8 cellular contexts compared by ENCODE assay signal in the genomic region with DNA sequence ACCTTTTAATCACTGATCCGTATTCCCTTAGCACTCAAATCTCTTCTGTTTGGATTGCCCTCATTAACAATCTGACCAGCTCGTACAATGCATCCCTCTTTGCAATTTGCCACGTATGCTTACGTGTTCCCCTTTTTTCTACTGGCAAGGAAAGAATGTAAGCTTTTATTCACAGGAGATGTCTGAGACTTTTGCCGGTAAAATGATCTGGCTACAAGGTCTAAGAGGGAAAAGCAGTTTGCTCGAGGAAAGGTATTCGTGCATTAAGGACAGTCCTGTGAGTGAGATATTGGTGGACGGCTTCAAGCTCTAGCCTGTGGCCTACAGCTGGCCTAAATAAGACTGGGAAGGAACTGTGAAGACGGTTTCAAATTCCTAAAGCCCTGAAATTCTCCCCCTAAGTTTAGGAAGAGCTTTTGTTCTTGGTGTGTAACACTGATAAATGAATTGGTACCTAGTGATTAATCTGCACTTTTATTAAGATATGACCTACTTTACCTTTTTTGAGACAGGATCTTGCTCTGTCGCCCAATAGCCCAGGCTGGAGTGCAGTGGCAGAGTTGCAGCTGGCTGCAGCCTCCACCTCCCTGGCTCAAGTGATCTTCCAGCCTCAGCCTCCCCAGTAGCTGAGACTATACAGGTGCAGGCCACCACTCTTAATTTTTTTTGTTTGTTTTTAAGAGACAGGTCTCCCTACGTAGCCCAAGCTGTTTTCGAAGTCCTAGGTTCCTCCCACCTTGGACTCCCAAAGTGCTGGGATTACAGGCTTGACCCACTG. TPM values are rescaled to one million over a fixed set of nuclear protein-coding genes. Genes with fewer than 3 reads are reported as not detected.
A peak's percentile ranks its signal among the peaks of the same experiment; 100 is the strongest.
DNase-seq lines count a peak whose midpoint lies in the region; ATAC-seq and TF ChIP-seq lines count a peak whose summit lies in the region.

No MANE protein-coding gene starts in this region.

- TF ChIP-seq CTCF in thyroid gland (IDR thresholded peaks at IDR 0.05): no peak

- no peaks in the 10 kb centered on the region for H3K9me3 ChIP-seq in thyroid gland

- DNase-seq in DMS79 treated with DMSO at 0.1 percent for 48 hours (lab: John Stamatoyannopoulos, UW): peak; percentile 48
- DNase-seq in KG1 (lab: John Stamatoyannopoulos, UW): peak; percentile 30
- DNase-seq in left kidney (ENCODE audit: low read depth, low spot score): peak; percentile 53
- no peak for DNase-seq in thyroid gland

- no peaks in the 10 kb centered on the region for H3K36me3 ChIP-seq in thyroid gland

- ATAC-seq in HG02610 (IDR thresholded peaks at IDR 0.05; ENCODE audit: unreplicated experiment): no peak
- ATAC-seq in HG03565 (IDR thresholded peaks at IDR 0.05; ENCODE audit: unreplicated experiment): no peak
- ATAC-seq in HG03520 (IDR thresholded peaks at IDR 0.05; ENCODE audit: unreplicated experiment): no peak

- H3K27me3 ChIP-seq in thyroid gland: no peaks in the 10 kb centered on the region

- intact Hi-C loops in thyroid gland (cut with DNase I): no loop called here

- TF ChIP-seq POLR2A in thyroid gland (IDR thresholded peaks at IDR 0.05): no peak

- WGBS in thyroid gland, 2 donors: 19 to 24% methylated on average over 12 of the region's 12 CpGs

- H3K27ac ChIP-seq in angular gyrus (ENCODE audit: low read depth, low read length): peak overlapping the region; percentile 58
- peak overlapping the region; percentile 77 to 92 (median 89) for H3K27ac ChIP-seq in thyroid gland

- peak overlapping the region; percentile 54 to 91 (median 79) for H3K4me3 ChIP-seq in thyroid gland (replicated peaks in 1 of 3)

- peaks cover 15 to 19% of the 10 kb centered on the region in 2 donors for H3K4me1 ChIP-seq in thyroid gland

RNA-seq across cellular contexts. Expression of a gene that starts 0.9 kb away (rescaled TPM):
- 100 to 1,000 TPM; 110 to 221 (median 160) TPM for total RNA-seq in thyroid gland

RNA-seq across cellular contexts. Expression of a gene that starts 40.4 kb away (rescaled TPM):
- 10 to 100 TPM; 32.8 to 54.1 (median 43.0) TPM for total RNA-seq in thyroid gland

RNA-seq across cellular contexts. Expression of a gene that starts 40.6 kb away (rescaled TPM):
- total RNA-seq in thyroid gland: 10 to 100 TPM; 16.0 to 19.5 (median 17.5) TPM

Comparison
In these comparisons a context has a peak if more than half of its experiments do, and no peak if none do; other contexts are left out.
1. DNase-seq: peak in DMS79 treated with DMSO at 0.1 percent for 48 hours (single experiment), KG1 (single experiment) and left kidney (single experiment); none in thyroid gland (0 of 2).